In the genomic region with DNA sequence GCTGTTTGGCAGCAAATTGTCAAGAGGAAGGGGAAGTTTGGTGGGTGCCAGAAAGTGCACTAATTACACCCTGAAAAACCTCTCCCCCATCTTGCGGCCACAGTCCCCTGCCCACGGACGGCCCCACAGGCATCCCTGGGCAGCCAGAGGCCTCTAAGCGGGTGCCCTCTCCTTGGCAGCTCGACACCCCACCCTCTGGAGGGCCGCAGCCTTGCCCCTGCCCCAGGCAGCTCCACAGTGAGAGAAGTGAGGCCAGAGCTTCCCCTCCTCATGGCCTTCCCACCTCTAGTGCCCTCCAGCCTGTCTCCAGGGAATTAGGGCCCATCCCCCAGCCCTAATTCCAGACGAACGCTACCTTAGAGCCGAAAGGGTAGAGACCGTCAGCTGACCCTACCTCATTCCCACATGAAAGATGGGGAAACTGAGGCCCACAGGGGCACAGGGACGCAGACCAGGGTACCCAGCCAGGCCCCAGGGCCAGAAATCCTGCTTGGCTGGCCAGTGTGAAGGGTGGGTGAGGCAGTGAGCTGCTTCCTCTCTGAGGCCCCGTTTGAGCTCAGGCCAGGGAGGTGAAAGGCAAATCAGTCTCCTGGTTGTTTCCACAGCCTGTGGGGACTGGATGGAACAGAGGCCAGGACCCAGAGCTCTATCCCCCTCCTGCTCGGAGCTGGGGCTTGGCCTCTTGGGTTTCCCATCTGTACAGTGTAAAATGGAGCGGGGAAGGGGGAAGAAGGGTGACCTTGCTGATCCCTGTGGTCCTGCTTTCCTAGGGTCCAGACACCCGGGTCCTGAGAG, we compare ENCODE assay signal across 11 cellular contexts. TPM values are rescaled to one million over a fixed set of nuclear protein-coding genes. Genes with fewer than 3 reads are reported as not detected.
DNase-seq lines count a peak whose midpoint lies in the region; ATAC-seq and TF ChIP-seq lines count a peak whose summit lies in the region.
"Had no signal": no experiment of that assay in that cellular context is flagged by ENCODE, and none has a peak within 500 bp of the region (broad histone marks: within the 10 kb centered on the region; RNA-seq: fewer than 3 reads in every experiment).

No MANE protein-coding gene starts in this region.

- WGBS in neuronal stem cell (ENCODE audit: extremely low coverage in 2 of 2, insufficient read length in 2 of 2, insufficient replicate concordance in 1 of 2), 2 donors = no CpG with 5 or more reads among the region's 15 CpGs
- WGBS in aorta, 2 donors = 39 to 53% methylated on average over 15 of the region's 15 CpGs

- H3K4me1 ChIP-seq in neuronal stem cell (ENCODE audit: control insufficient read depth in 2 of 2, insufficient read depth in 1 of 2, low read depth in 1 of 2, low read length in 2 of 2) (peaks cover 0 to 14% of the 10 kb centered on the region in 2 donors), aorta (ENCODE audit: control insufficient read depth in 1 of 2, insufficient read depth in 2 of 2, low read length in 2 of 2) (no peaks in the 10 kb centered on the region)

- CTCF ChIA-PET in Calu3 (lab: Charles Lee) = no interaction called here

- H2AK5ac ChIP-seq in neuronal stem cell (ENCODE audit: low read depth, low read length) = peak overlapping the region; percentile 79

- H3K23ac ChIP-seq in neuronal stem cell (ENCODE audit: low read depth, low read length, poor library complexity) = peak overlapping the region; percentile 25

- no peaks in the 10 kb centered on the region for H3K9me3 ChIP-seq in neuronal stem cell (replicated peaks in 1 of 2; ENCODE audit: control insufficient read depth in 2 of 2, insufficient read depth in 1 of 2, low read depth in 1 of 2, low read length in 2 of 2)
- H3K9me3 ChIP-seq in aorta (ENCODE audit: control insufficient read depth, low read length) = no peaks in the 10 kb centered on the region
- H3K9me3 ChIP-seq: A549 had no signal

- no peak overlapping the region for H3K4me3 Mint-ChIP-seq in naive thymus-derived CD8-positive, alpha-beta T cell
- no peak overlapping the region for H3K4me3 Mint-ChIP-seq in Calu3 (ENCODE audit: low read depth, unreplicated experiment)
- H3K4me3 Mint-ChIP-seq: activated naive CD8-positive, alpha-beta T cell treated with anti-CD3 and anti-CD28 coated beads, Interleukin-2, amount 10 ng/mL, durations not matched to agents 7 days and 5 days had no signal

- H3K9me3 Mint-ChIP-seq in naive thymus-derived CD8-positive, alpha-beta T cell = no peaks in the 10 kb centered on the region
- H3K9me3 Mint-ChIP-seq in Calu3 (ENCODE audit: low read depth, unreplicated experiment) = no peaks in the 10 kb centered on the region
- H3K9me3 Mint-ChIP-seq: activated naive CD8-positive, alpha-beta T cell treated with anti-CD3 and anti-CD28 coated beads, Interleukin-2, amount 10 ng/mL, durations not matched to agents 7 days and 5 days had no signal

- H3K36me3 Mint-ChIP-seq in naive thymus-derived CD8-positive, alpha-beta T cell = no peaks in the 10 kb centered on the region
- H3K36me3 Mint-ChIP-seq in Calu3 (ENCODE audit: insufficient read depth, unreplicated experiment) = no peaks in the 10 kb centered on the region
- H3K36me3 Mint-ChIP-seq: activated naive CD8-positive, alpha-beta T cell treated with anti-CD3 and anti-CD28 coated beads, Interleukin-2, amount 10 ng/mL, durations not matched to agents 7 days and 5 days had no signal

- H4K91ac ChIP-seq in neuronal stem cell (ENCODE audit: low read depth, low read length, poor library complexity) = no peak overlapping the region

- H3K79me1 ChIP-seq in neuronal stem cell (ENCODE audit: low read depth, low read length) = no peaks in the 10 kb centered on the region

- H3K18ac ChIP-seq in neuronal stem cell (ENCODE audit: low read length) = peak overlapping the region; percentile 87

- peak; percentile 53 for DNase-seq in activated effector memory CD4-positive, alpha-beta T cell treated with anti-CD3 and anti-CD28 coated beads, Interleukin-2, amount 50 U/mL, for 16 hours
- DNase-seq in activated effector memory CD4-positive, alpha-beta T cell treated with Interleukin-2 at 50 U/mL for 16 hours = no peak
- DNase-seq in foreskin fibroblast (peak in 1 of 2 donors; percentile 79), neuronal stem cell (ENCODE audit: low spot score) (no peak), aorta (peak in 1 of 2 donors; percentile 63), Calu3 (no peak)
- no peak for DNase-seq in naive thymus-derived CD8-positive, alpha-beta T cell
- DNase-seq: activated naive CD8-positive, alpha-beta T cell treated with anti-CD3 and anti-CD28 coated beads, Interleukin-2, amount 10 ng/mL, durations not matched to agents 7 days and 5 days; T1000 had no signal

- TF ChIP-seq CTCF in foreskin fibroblast (IDR thresholded peaks at IDR 0.05; ENCODE audit: low read depth, low read length) (no peak), Calu3 (IDR thresholded peaks at IDR 0.05; ENCODE audit: unreplicated experiment) (no peak)

- H3K4me3 ChIP-seq in foreskin fibroblast (ENCODE audit: low read depth in 1 of 2, low read length in 2 of 2) (peak overlapping the region; percentile 5 to 24), neuronal stem cell (ENCODE audit: low read length in 2 of 2) (no peak overlapping the region), aorta (ENCODE audit: low read length in 2 of 2) (no peak overlapping the region)
- H3K4me3 ChIP-seq: A549 had no signal

- no peak overlapping the region for H2BK120ac ChIP-seq in neuronal stem cell (ENCODE audit: low read depth, low read length)

- no peak overlapping the region for H2AFZ ChIP-seq in neuronal stem cell (ENCODE audit: low read length)

- no peak overlapping the region for H3K27ac Mint-ChIP-seq in naive thymus-derived CD8-positive, alpha-beta T cell
- no peak overlapping the region for H3K27ac Mint-ChIP-seq in Calu3 (ENCODE audit: unreplicated experiment)
- H3K27ac Mint-ChIP-seq: activated naive CD8-positive, alpha-beta T cell treated with anti-CD3 and anti-CD28 coated beads, Interleukin-2, amount 10 ng/mL, durations not matched to agents 7 days and 5 days had no signal

- ATAC-seq in aorta (ENCODE audit: low FRiP score) (peak; percentile 32), HG03097 (IDR thresholded peaks at IDR 0.05; ENCODE audit: low FRiP score, unreplicated experiment) (no peak)
- ATAC-seq in naive thymus-derived CD8-positive, alpha-beta T cell = no peak
- ATAC-seq: A549 had no signal

- peak overlapping the region; percentile 40 for H3K4ac ChIP-seq in neuronal stem cell (ENCODE audit: low read length)

- intact Hi-C loops in aorta (cut with DNase I) (loop anchor here in 1 of 2 donors (5.0 kb wide), 1 partner anchor 33 kb away; no protein-coding TSS in a partner anchor), Calu3 (cut with micrococcal nuclease; ENCODE audit: unreplicated experiment) (no loop called here)

- peak overlapping the region; percentile 50 for H3K9ac ChIP-seq in neuronal stem cell (ENCODE audit: low read depth, low read length, poor library complexity)

- H3K27ac ChIP-seq in neuronal stem cell (replicated peaks; ENCODE audit: low read length) (peak overlapping the region; percentile 7), aorta (ENCODE audit: low read depth in 1 of 2, low read length in 2 of 2) (peak overlapping the region in 1 of 2 donors; percentile 38)

- H2BK5ac ChIP-seq in neuronal stem cell (ENCODE audit: low read length) = peak overlapping the region; percentile 31

- POLR2A ChIA-PET in naive thymus-derived CD8-positive, alpha-beta T cell (lab: Charles Lee) = no interaction called here

- H3K14ac ChIP-seq in neuronal stem cell (ENCODE audit: low read length) = peak overlapping the region; percentile 57

- no peak overlapping the region for H3K4me2 ChIP-seq in neuronal stem cell (ENCODE audit: insufficient read depth, low read length, poor library complexity, severe bottlenecking)
- H3K4me2 ChIP-seq: A549 had no signal

- no peaks in the 10 kb centered on the region for H3K36me3 ChIP-seq in neuronal stem cell (replicated peaks in 1 of 2; ENCODE audit: control insufficient read depth in 2 of 2, insufficient read depth in 2 of 2, low read length in 2 of 2)
- H3K36me3 ChIP-seq in aorta (ENCODE audit: control insufficient read depth in 1 of 2, insufficient read depth in 2 of 2, low read length in 1 of 2) = no peaks in the 10 kb centered on the region

- peaks cover 0 to 10% (median 4%) of the 10 kb centered on the region in 5 donors for H3K27me3 Mint-ChIP-seq in naive thymus-derived CD8-positive, alpha-beta T cell
- peaks cover 34% of the 10 kb centered on the region for H3K27me3 Mint-ChIP-seq in Calu3 (ENCODE audit: unreplicated experiment)

- H2BK12ac ChIP-seq in neuronal stem cell (ENCODE audit: low read length) = peak overlapping the region; percentile 75

- no TSS peak for BruUV-seq in Calu3 (replicated peaks; lab: Mats Ljungman, UMichigan)

- H3K27me3 ChIP-seq in neuronal stem cell (ENCODE audit: control insufficient read depth in 3 of 3, insufficient read depth in 3 of 3, low read depth in 1 of 3, low read length in 3 of 3) (no peaks in the 10 kb centered on the region), aorta (ENCODE audit: control insufficient read depth in 1 of 2, insufficient read depth in 2 of 2, low read length in 1 of 2) (no peaks in the 10 kb centered on the region)

- H3K4me1 Mint-ChIP-seq in naive thymus-derived CD8-positive, alpha-beta T cell = no peaks in the 10 kb centered on the region
- no peaks in the 10 kb centered on the region for H3K4me1 Mint-ChIP-seq in Calu3 (ENCODE audit: low read depth, unreplicated experiment)

- H4K8ac ChIP-seq in neuronal stem cell (ENCODE audit: low read depth, low read length) = no peak overlapping the region

- H2BK15ac ChIP-seq in neuronal stem cell (ENCODE audit: low read length) = no peak overlapping the region

RNA-seq across cellular contexts. Expression of a gene that starts 10.0 kb away (rescaled TPM):
- polyA plus RNA-seq in neuronal stem cell (2013, experiment 1 of 2) = 10.6 TPM
- 10.3 TPM for polyA plus RNA-seq in neuronal stem cell (2013, experiment 2 of 2)
- total RNA-seq in aorta = 10 to 100 TPM; 79.3 to 99.6 TPM
- polyA plus RNA-seq in aorta = 10 to 100 TPM; 42.2 to 60.4 TPM
- total RNA-seq in naive thymus-derived CD8-positive, alpha-beta T cell = 1 to 10 TPM; 1.1 to 1.7 TPM
- polyA plus RNA-seq in naive thymus-derived CD8-positive, alpha-beta T cell = under 1 TPM; 0.12 to 0.65 (median 0.24) TPM
- total RNA-seq in Calu3 (2022) = 0.98 and 1.4 TPM in 2 replicates

Comparison
In these comparisons a context has a peak if more than half of its experiments do, and no peak if none do; other contexts are left out.
1. H3K4me3 ChIP-seq: peak in foreskin fibroblast (2 of 2); none in neuronal stem cell (0 of 2) and aorta (0 of 2).
2. RNA of a gene that starts 10.0 kb away (total RNA-seq): 79.3 to 99.6 TPM in aorta; 1.1 to 1.7 TPM in naive thymus-derived CD8-positive, alpha-beta T cell and 0.98 to 1.4 TPM in Calu3; every median in the first group is over 10 times any median in the second.